8 cellular contexts compared by ENCODE assay signal in genomic region chr19:57813919-57814504, GRCh38. TPM values are rescaled to one million over a fixed set of nuclear protein-coding genes. Genes with fewer than 3 reads are reported as not detected.
DNase-seq lines count a peak whose midpoint lies in the region; ATAC-seq, FAIRE-seq and TF ChIP-seq lines count a peak whose summit lies in the region.

No MANE protein-coding gene starts in this region.

- H3K27me3 Mint-ChIP-seq in activated CD4-positive, alpha-beta T cell treated with anti-CD3 and anti-CD28 coated beads, Interleukin-2, amount 10 ng/mL, durations not matched to agents 7 days and 5 days: no peaks in the 10 kb centered on the region

- H3K9ac ChIP-seq in HepG2 (ENCODE audit: insufficient read depth, low read depth, low read length): peak overlapping the region; percentile 92

- H3K9me3 Mint-ChIP-seq in activated CD4-positive, alpha-beta T cell treated with anti-CD3 and anti-CD28 coated beads, Interleukin-2, amount 10 ng/mL, durations not matched to agents 7 days and 5 days: no peaks in the 10 kb centered on the region

- intact Hi-C loops in HepG2 (cut with micrococcal nuclease; ENCODE audit: unreplicated experiment): no loop called here

- H3K36me3 Mint-ChIP-seq in activated CD4-positive, alpha-beta T cell treated with anti-CD3 and anti-CD28 coated beads, Interleukin-2, amount 10 ng/mL, durations not matched to agents 7 days and 5 days (ENCODE audit: low read depth): peaks cover 39% of the 10 kb centered on the region

- H3K4me3 ChIP-seq in astrocyte of the spinal cord (ENCODE audit: low read depth, low read length) (peak overlapping the region; percentile 87), HepG2 (replicated peaks in 1 of 3; ENCODE audit: insufficient read depth in 1 of 3, low read depth in 2 of 3, low read length in 3 of 3) (peak overlapping the region; percentile 87 to 99 (median 91)), tibial nerve (peak overlapping the region; percentile 62 to 84 (median 72))

- TF ChIP-seq EP300 in HepG2 (IDR thresholded peaks at IDR 0.05; ENCODE audit: low read depth in 2 of 2, low read length in 2 of 2): no peak
- TF ChIP-seq EP300 in HepG2 (CRISPR knock-in tag; IDR thresholded peaks at IDR 0.05; ENCODE audit: borderline replicate concordance): no peak
- TF ChIP-seq EP300 in tibial nerve (IDR thresholded peaks at IDR 0.05): no peak

- H3K27ac ChIP-seq in HepG2 (ENCODE audit: extremely low read length, insufficient read depth, low read length): peak overlapping the region; percentile 92
- H3K27ac ChIP-seq in tibial nerve: peak overlapping the region in 3 of 4 donors; percentile 79 to 82 (median 80)

- FAIRE-seq in HepG2 (lab: Jason Lieb, UNC): no peak

- H3K9me3 ChIP-seq in HepG2 (ENCODE audit: low read length): no peaks in the 10 kb centered on the region
- peaks cover 0 to 12% (median 0%) of the 10 kb centered on the region in 4 donors for H3K9me3 ChIP-seq in tibial nerve

- no peak overlapping the region for H2AFZ ChIP-seq in HepG2 (ENCODE audit: low read length)

- TF ChIP-seq CTCF in astrocyte of the spinal cord (IDR thresholded peaks at IDR 0.05; ENCODE audit: low read depth, low read length) (no peak), HepG2 (CRISPR knock-in tag; IDR thresholded peaks at IDR 0.05) (no peak), tibial nerve (IDR thresholded peaks at IDR 0.05) (no peak)

- POLR2A ChIA-PET in activated CD4-positive, alpha-beta T cell treated with anti-CD3 and anti-CD28 coated beads, Interleukin-2, amount 10 ng/mL, durations not matched to agents 7 days and 5 days (lab: Charles Lee): no interaction called here
- POLR2A ChIA-PET in HepG2 (lab: Yijun Ruan, JAX): interaction anchor here (0.6 to 1.7 kb wide), 3 partner anchors 10 to 379 kb away, joined by 3 to 5 read pairs (median 3); partner anchors contain the start of genes ZNF551 and ZNF749

- H3K4me1 ChIP-seq in HepG2 (ENCODE audit: insufficient read depth, low read length) (peaks cover 65% of the 10 kb centered on the region), tibial nerve (peaks cover 0 to 31% (median 5%) of the 10 kb centered on the region in 4 donors)

- peak overlapping the region; percentile 88 for H3K4me2 ChIP-seq in HepG2 (ENCODE audit: low read depth, low read length)

- 6% methylated on average over 13 of the region's 13 CpGs for WGBS in HepG2 (ENCODE audit: low lambda C conversion rate)
- 13 to 22% methylated on average over 13 of the region's 13 CpGs for WGBS in tibial nerve, 2 donors

- in situ Hi-C loops in astrocyte of the spinal cord (cut with HindIII; ENCODE audit: low sequenced_read_pairs): no loop called here
- in situ Hi-C loops in HepG2 (cut with HindIII; ENCODE audit: extremely low pct_ligation_motif_present, low pct_unique_long_range_greater_than_20kb): no loop called here

- H3K79me2 ChIP-seq in HepG2 (ENCODE audit: insufficient read depth, low read length): peaks cover 20% of the 10 kb centered on the region

- TF ChIP-seq RAD21 in HepG2 (CRISPR knock-in tag; IDR thresholded peaks at IDR 0.05): no peak

- CTCF ChIA-PET in activated CD4-positive, alpha-beta T cell treated with anti-CD3 and anti-CD28 coated beads, Interleukin-2, amount 10 ng/mL, durations not matched to agents 7 days and 5 days (lab: Charles Lee): interaction anchor here (1.7 kb wide), 1 partner anchor 31 kb away, joined by 3 read pairs; no protein-coding TSS in a partner anchor
- CTCF ChIA-PET in HepG2 (lab: Yijun Ruan, JAX; ENCODE audit: low intra/inter-chr PET ratio, low total read pairs): no interaction called here

- DNase-seq in activated CD4-positive, alpha-beta T cell treated with anti-CD3 and anti-CD28 coated beads, Interleukin-2, amount 10 ng/mL, durations not matched to agents 7 days and 5 days: no peak
- DNase-seq in activated CD4-positive, alpha-beta T cell treated with anti-CD3 and anti-CD28 coated beads, Interleukin-2, amount 50 U/mL, for 4 hours: no peak
- DNase-seq in astrocyte of the spinal cord (ENCODE audit: low read depth, low spot score): no peak
- peak; percentile 12 for DNase-seq in HepG2 (ENCODE audit: low spot score)
- no peak for DNase-seq in tibial nerve (ENCODE audit: low spot score in 2 of 2)
- no peak for DNase-seq in NCI-H774 (lab: John Stamatoyannopoulos, UW)
- no peak for DNase-seq in NCI-H1930 (lab: John Stamatoyannopoulos, UW)

- H3K4me1 Mint-ChIP-seq in activated CD4-positive, alpha-beta T cell treated with anti-CD3 and anti-CD28 coated beads, Interleukin-2, amount 10 ng/mL, durations not matched to agents 7 days and 5 days: peaks cover 44% of the 10 kb centered on the region

- TF ChIP-seq POLR2A in HepG2 (IDR thresholded peaks at IDR 0.05; ENCODE audit: insufficient read depth in 1 of 2, low read depth in 2 of 2, low read length in 2 of 2) (no peak), tibial nerve (IDR thresholded peaks at IDR 0.05) (no peak)

- H3K36me3 ChIP-seq in HepG2 (replicated peaks in 1 of 2; ENCODE audit: control insufficient read depth in 1 of 2, insufficient read depth in 2 of 2, low read length in 2 of 2): peaks cover 3 to 9% of the 10 kb centered on the region in 2 experiments; a peak in 4 of 5 replicates
- peaks cover 0 to 41% (median 0%) of the 10 kb centered on the region in 3 donors for H3K36me3 ChIP-seq in tibial nerve

- BruUV-seq in HepG2 (replicated peaks; lab: Mats Ljungman, UMichigan): TSS peak; percentile 72

- H4K20me1 ChIP-seq in HepG2 (ENCODE audit: insufficient read depth, low read length): peaks cover 3% of the 10 kb centered on the region; the same call in 1 of the 2 replicates

- peak overlapping the region; percentile 95 for H3K4me3 Mint-ChIP-seq in activated CD4-positive, alpha-beta T cell treated with anti-CD3 and anti-CD28 coated beads, Interleukin-2, amount 10 ng/mL, durations not matched to agents 7 days and 5 days

- peak; percentile 9 for ATAC-seq in HepG2
- no peak for ATAC-seq in HG03378 (IDR thresholded peaks at IDR 0.05; ENCODE audit: unreplicated experiment)

- H3K27me3 ChIP-seq in HepG2 (ENCODE audit: control insufficient read depth in 1 of 2, insufficient read depth in 2 of 2, low read length in 2 of 2): no peaks in the 10 kb centered on the region; a peak in 1 of 5 replicates
- no peaks in the 10 kb centered on the region for H3K27me3 ChIP-seq in tibial nerve

- H3K27ac Mint-ChIP-seq in activated CD4-positive, alpha-beta T cell treated with anti-CD3 and anti-CD28 coated beads, Interleukin-2, amount 10 ng/mL, durations not matched to agents 7 days and 5 days: peak overlapping the region; percentile 94

RNA-seq across cellular contexts. Expression of gene ZNF552, which starts 0.7 kb away (rescaled TPM):
- total RNA-seq in activated CD4-positive, alpha-beta T cell treated with anti-CD3 and anti-CD28 coated beads, Interleukin-2, amount 10 ng/mL, durations not matched to agents 7 days and 5 days: 10 to 100 TPM in 1 of 2 experiments, 1 to 10 TPM in 1; 8.7 to 10.0 TPM
- total RNA-seq in HepG2 (2016; rRNA removed; fragmentation: Illumina TruSeq; extraction: Trizol) (16.3 and 16.6 TPM in 2 replicates), tibial nerve (10 to 100 TPM in 2 of 4 donors, 1 to 10 TPM in 2; 4.2 to 19.5 (median 10.5) TPM)
- total RNA-seq in HepG2 (2016; cell fraction: cytosol; rRNA removed; fragmentation: Illumina TruSeq; extraction: Trizol; ENCODE audit: low read depth): 2.7 and 4.8 TPM in 2 replicates
- 16.4 and 17.7 TPM in 2 replicates for total RNA-seq in HepG2 (2016; cell fraction: insoluble cytoplasmic fraction; rRNA removed; fragmentation: Illumina TruSeq; extraction: Trizol)
- 8.6 and 8.9 TPM in 2 replicates for total RNA-seq in HepG2 (2016; cell fraction: membrane; rRNA removed; fragmentation: Illumina TruSeq; extraction: Trizol)
- total RNA-seq in HepG2 (2016; cell fraction: nucleus; rRNA removed; fragmentation: Illumina TruSeq; extraction: Trizol): 16.0 and 16.1 TPM in 2 replicates
- polyA plus RNA-seq in HepG2 (2011; rRNA removed): 8.1 and 11.7 TPM in 2 replicates
- 4.8 and 6.2 TPM in 2 replicates for polyA plus RNA-seq in HepG2 (2011; cell fraction: cytosol; rRNA removed)
- 26.1 and 30.1 TPM in 2 replicates for polyA plus RNA-seq in HepG2 (2011; cell fraction: nucleus; rRNA removed)
- polyA plus RNA-seq in HepG2 (2012): 6.3 and 12.5 TPM in 2 replicates
- polyA plus RNA-seq in HepG2 (2016; cell fraction: cytosol; fragmentation: Illumina TruSeq; extraction: Trizol; ENCODE audit: low read depth): 2.3 TPM in 2 replicates
- 11.9 and 12.5 TPM in 2 replicates for polyA plus RNA-seq in HepG2 (2016; cell fraction: insoluble cytoplasmic fraction; fragmentation: Illumina TruSeq; extraction: Trizol; ENCODE audit: low read depth)
- 3.4 and 3.6 TPM in 2 replicates for polyA plus RNA-seq in HepG2 (2016; cell fraction: membrane; fragmentation: Illumina TruSeq; extraction: Trizol; ENCODE audit: low read depth)
- polyA plus RNA-seq in HepG2 (2016; cell fraction: nucleus; fragmentation: Illumina TruSeq; extraction: Trizol; ENCODE audit: insufficient read depth, low read depth): 18.3 and 19.5 TPM in 2 replicates
- 29.3 and 39.6 TPM in 2 replicates for polyA minus RNA-seq in HepG2 (2011; rRNA and poly(A)+ RNA removed; ENCODE audit: low replicate concordance)
- 4.4 and 6.0 TPM in 2 replicates for polyA minus RNA-seq in HepG2 (2011; cell fraction: cytosol; rRNA and poly(A)+ RNA removed)
- 35.4 and 48.9 TPM in 2 replicates for polyA minus RNA-seq in HepG2 (2011; cell fraction: nucleus; rRNA and poly(A)+ RNA removed)

RNA-seq across cellular contexts. Expression of gene ZNF587B, which starts 16.1 kb away (rescaled TPM):
- total RNA-seq in activated CD4-positive, alpha-beta T cell treated with anti-CD3 and anti-CD28 coated beads, Interleukin-2, amount 10 ng/mL, durations not matched to agents 7 days and 5 days: 10 to 100 TPM; 16.2 to 18.4 TPM
- total RNA-seq in HepG2 (2016; rRNA removed; fragmentation: Illumina TruSeq; extraction: Trizol): 29.9 and 33.6 TPM in 2 replicates
- 3.1 TPM in 2 replicates for total RNA-seq in HepG2 (2016; cell fraction: cytosol; rRNA removed; fragmentation: Illumina TruSeq; extraction: Trizol; ENCODE audit: low read depth)
- total RNA-seq in HepG2 (2016; cell fraction: insoluble cytoplasmic fraction; rRNA removed; fragmentation: Illumina TruSeq; extraction: Trizol): 29.5 and 35.3 TPM in 2 replicates
- total RNA-seq in HepG2 (2016; cell fraction: membrane; rRNA removed; fragmentation: Illumina TruSeq; extraction: Trizol): 14.9 and 16.5 TPM in 2 replicates
- 33.7 and 36.4 TPM in 2 replicates for total RNA-seq in HepG2 (2016; cell fraction: nucleus; rRNA removed; fragmentation: Illumina TruSeq; extraction: Trizol)
- 4.3 and 5.2 TPM in 2 replicates for polyA plus RNA-seq in HepG2 (2011; rRNA removed)
- polyA plus RNA-seq in HepG2 (2011; cell fraction: cytosol; rRNA removed): 1.6 and 2.6 TPM in 2 replicates
- polyA plus RNA-seq in HepG2 (2011; cell fraction: nucleus; rRNA removed): 10.7 and 10.9 TPM in 2 replicates
- polyA plus RNA-seq in HepG2 (2012): 3.7 and 6.7 TPM in 2 replicates
- polyA plus RNA-seq in HepG2 (2016; cell fraction: cytosol; fragmentation: Illumina TruSeq; extraction: Trizol; ENCODE audit: low read depth): 0.78 and 0.85 TPM in 2 replicates
- 9.0 and 9.2 TPM in 2 replicates for polyA plus RNA-seq in HepG2 (2016; cell fraction: insoluble cytoplasmic fraction; fragmentation: Illumina TruSeq; extraction: Trizol; ENCODE audit: low read depth)
- polyA plus RNA-seq in HepG2 (2016; cell fraction: membrane; fragmentation: Illumina TruSeq; extraction: Trizol; ENCODE audit: low read depth): 3.8 and 3.9 TPM in 2 replicates
- polyA plus RNA-seq in HepG2 (2016; cell fraction: nucleus; fragmentation: Illumina TruSeq; extraction: Trizol; ENCODE audit: insufficient read depth, low read depth): 27.7 and 29.1 TPM in 2 replicates
- polyA minus RNA-seq in HepG2 (2011; rRNA and poly(A)+ RNA removed; ENCODE audit: low replicate concordance): 8.5 and 23.1 TPM in 2 replicates
- polyA minus RNA-seq in HepG2 (2011; cell fraction: cytosol; rRNA and poly(A)+ RNA removed): 6.0 and 6.3 TPM in 2 replicates
- polyA minus RNA-seq in HepG2 (2011; cell fraction: nucleus; rRNA and poly(A)+ RNA removed): 29.7 and 33.8 TPM in 2 replicates
- 10 to 100 TPM in 2 of 4 donors, 1 to 10 TPM in 2; 8.5 to 14.9 (median 10.1) TPM for total RNA-seq in tibial nerve

RNA-seq across cellular contexts. Expression of gene ZNF587, which starts 35.6 kb away (rescaled TPM):
- total RNA-seq in activated CD4-positive, alpha-beta T cell treated with anti-CD3 and anti-CD28 coated beads, Interleukin-2, amount 10 ng/mL, durations not matched to agents 7 days and 5 days: 10 to 100 TPM; 35.3 to 35.6 TPM
- total RNA-seq in HepG2 (2016; rRNA removed; fragmentation: Illumina TruSeq; extraction: Trizol): 17.5 and 22.9 TPM in 2 replicates
- 22.5 and 25.4 TPM in 2 replicates for total RNA-seq in HepG2 (2016; cell fraction: cytosol; rRNA removed; fragmentation: Illumina TruSeq; extraction: Trizol; ENCODE audit: low read depth)
- total RNA-seq in HepG2 (2016; cell fraction: insoluble cytoplasmic fraction; rRNA removed; fragmentation: Illumina TruSeq; extraction: Trizol): 15.1 and 22.8 TPM in 2 replicates
- total RNA-seq in HepG2 (2016; cell fraction: membrane; rRNA removed; fragmentation: Illumina TruSeq; extraction: Trizol): 13.8 and 14.3 TPM in 2 replicates
- total RNA-seq in HepG2 (2016; cell fraction: nucleus; rRNA removed; fragmentation: Illumina TruSeq; extraction: Trizol): 17.5 and 22.8 TPM in 2 replicates
- polyA plus RNA-seq in HepG2 (2011; rRNA removed): 8.7 and 12.6 TPM in 2 replicates
- 2.6 and 3.8 TPM in 2 replicates for polyA plus RNA-seq in HepG2 (2011; cell fraction: cytosol; rRNA removed)
- polyA plus RNA-seq in HepG2 (2011; cell fraction: nucleus; rRNA removed): 28.6 and 29.8 TPM in 2 replicates
- 8.0 and 11.1 TPM in 2 replicates for polyA plus RNA-seq in HepG2 (2012)
- 0.52 and 0.95 TPM in 2 replicates for polyA plus RNA-seq in HepG2 (2016; cell fraction: cytosol; fragmentation: Illumina TruSeq; extraction: Trizol; ENCODE audit: low read depth)
- polyA plus RNA-seq in HepG2 (2016; cell fraction: insoluble cytoplasmic fraction; fragmentation: Illumina TruSeq; extraction: Trizol; ENCODE audit: low read depth): 5.2 and 7.9 TPM in 2 replicates
- polyA plus RNA-seq in HepG2 (2016; cell fraction: membrane; fragmentation: Illumina TruSeq; extraction: Trizol; ENCODE audit: low read depth): 0.96 and 2.0 TPM in 2 replicates
- polyA plus RNA-seq in HepG2 (2016; cell fraction: nucleus; fragmentation: Illumina TruSeq; extraction: Trizol; ENCODE audit: insufficient read depth, low read depth): 41.3 and 44.4 TPM in 2 replicates
- polyA minus RNA-seq in HepG2 (2011; rRNA and poly(A)+ RNA removed; ENCODE audit: low replicate concordance): 26.7 and 28.9 TPM in 2 replicates
- 17.4 and 22.9 TPM in 2 replicates for polyA minus RNA-seq in HepG2 (2011; cell fraction: cytosol; rRNA and poly(A)+ RNA removed)
- 21.6 and 30.3 TPM in 2 replicates for polyA minus RNA-seq in HepG2 (2011; cell fraction: nucleus; rRNA and poly(A)+ RNA removed)
- total RNA-seq in tibial nerve: 10 to 100 TPM; 21.0 to 34.8 (median 28.3) TPM

RNA-seq across cellular contexts. Expression of gene ZNF586, which starts 44.5 kb away (rescaled TPM):
- total RNA-seq in activated CD4-positive, alpha-beta T cell treated with anti-CD3 and anti-CD28 coated beads, Interleukin-2, amount 10 ng/mL, durations not matched to agents 7 days and 5 days: 10 to 100 TPM; 26.8 to 28.4 TPM
- 2.1 and 3.4 TPM in 2 replicates for total RNA-seq in HepG2 (2016; rRNA removed; fragmentation: Illumina TruSeq; extraction: Trizol)
- total RNA-seq in HepG2 (2016; cell fraction: cytosol; rRNA removed; fragmentation: Illumina TruSeq; extraction: Trizol; ENCODE audit: low read depth): 8.8 and 9.5 TPM in 2 replicates
- 1.9 and 3.3 TPM in 2 replicates for total RNA-seq in HepG2 (2016; cell fraction: insoluble cytoplasmic fraction; rRNA removed; fragmentation: Illumina TruSeq; extraction: Trizol)
- total RNA-seq in HepG2 (2016; cell fraction: membrane; rRNA removed; fragmentation: Illumina TruSeq; extraction: Trizol): 6.5 and 7.6 TPM in 2 replicates
- total RNA-seq in HepG2 (2016; cell fraction: nucleus; rRNA removed; fragmentation: Illumina TruSeq; extraction: Trizol): 3.7 and 4.4 TPM in 2 replicates
- 0.50 and 0.89 TPM in 2 replicates for polyA plus RNA-seq in HepG2 (2011; rRNA removed)
- 0.28 and 0.31 TPM in 2 replicates for polyA plus RNA-seq in HepG2 (2011; cell fraction: cytosol; rRNA removed)
- 1.1 and 1.3 TPM in 2 replicates for polyA plus RNA-seq in HepG2 (2011; cell fraction: nucleus; rRNA removed)
- 0.69 and 1.8 TPM in 2 replicates for polyA plus RNA-seq in HepG2 (2012)
- 0.43 and 0.46 TPM in 2 replicates for polyA plus RNA-seq in HepG2 (2016; cell fraction: cytosol; fragmentation: Illumina TruSeq; extraction: Trizol; ENCODE audit: low read depth)
- polyA plus RNA-seq in HepG2 (2016; cell fraction: insoluble cytoplasmic fraction; fragmentation: Illumina TruSeq; extraction: Trizol; ENCODE audit: low read depth): 1.3 TPM in 2 replicates
- polyA plus RNA-seq in HepG2 (2016; cell fraction: membrane; fragmentation: Illumina TruSeq; extraction: Trizol; ENCODE audit: low read depth): 0.57 and 0.85 TPM in 2 replicates
- 2.9 and 3.3 TPM in 2 replicates for polyA plus RNA-seq in HepG2 (2016; cell fraction: nucleus; fragmentation: Illumina TruSeq; extraction: Trizol; ENCODE audit: insufficient read depth, low read depth)
- polyA minus RNA-seq in HepG2 (2011; rRNA and poly(A)+ RNA removed; ENCODE audit: low replicate concordance): 1.6 and 6.4 TPM in 2 replicates
- 0.89 and 1.1 TPM in 2 replicates for polyA minus RNA-seq in HepG2 (2011; cell fraction: cytosol; rRNA and poly(A)+ RNA removed)
- 7.1 and 8.7 TPM in 2 replicates for polyA minus RNA-seq in HepG2 (2011; cell fraction: nucleus; rRNA and poly(A)+ RNA removed)
- total RNA-seq in tibial nerve: 10 to 100 TPM in 3 of 4 donors, 1 to 10 TPM in 1; 7.9 to 18.8 (median 13.4) TPM
